ENCODE assay signal across 8 cellular contexts in the genomic region with DNA sequence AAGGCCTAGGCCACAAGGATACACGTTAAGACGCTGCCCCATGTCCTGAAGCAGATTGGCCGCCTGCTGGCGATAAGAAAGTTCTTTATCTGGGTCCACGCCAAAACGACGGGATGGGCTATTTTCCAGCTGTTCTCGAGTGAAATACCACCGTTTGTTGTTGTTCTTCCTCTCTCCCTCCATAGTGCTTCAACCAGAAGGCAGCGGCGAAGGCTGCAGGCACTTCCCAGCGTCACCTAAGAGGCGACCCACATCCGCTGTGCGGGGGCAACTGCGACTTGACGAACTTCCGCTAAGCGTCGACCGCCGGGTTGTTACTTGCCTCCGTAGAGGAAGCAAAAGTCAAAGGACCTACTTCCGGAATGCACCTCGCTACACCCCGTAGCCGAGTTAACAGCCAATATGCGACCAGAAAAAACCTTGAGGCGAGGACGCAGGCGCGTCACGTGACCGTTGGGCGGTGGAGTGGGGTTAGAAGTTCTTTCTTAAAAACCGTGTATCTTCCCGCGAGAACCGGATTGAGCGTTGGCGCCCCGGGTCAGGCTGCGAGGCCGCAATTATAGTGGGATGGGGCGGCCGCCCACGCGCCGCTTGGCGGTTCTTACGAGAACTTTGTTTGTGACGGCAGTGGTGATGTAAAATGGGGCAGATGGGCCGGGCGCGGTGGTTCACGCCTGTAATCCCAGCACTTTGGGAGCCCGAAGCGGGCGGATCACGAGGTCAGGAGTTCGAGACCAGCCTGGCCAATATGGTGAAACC. TPM values are rescaled to one million over a fixed set of nuclear protein-coding genes. Genes with fewer than 3 reads are reported as not detected.
DNase-seq lines count a peak whose midpoint lies in the region; ATAC-seq and TF ChIP-seq lines count a peak whose summit lies in the region.

A gene (minus strand): TSS at position 215 of the 759 bp plus-strand sequence. CDS start 32 bp downstream, at position 183.

- DNase-seq in H7 (peak; percentile 97), fibroblast of mammary gland (ENCODE audit: low read depth) (peak; percentile 100), natural killer cell (peak; percentile 97)
- peak; percentile 99 for DNase-seq in activated T-helper 9 cell treated with anti-CD3 and anti-CD28 coated beads, Interleukin-2, amount 50 U/mL, for 16 hours (ENCODE audit: low read depth)
- DNase-seq in stimulated activated naive CD4-positive, alpha-beta T cell treated with Interleukin-2 at 50 U/mL for 16 hours (lab: John Stamatoyannopoulos, UW), result peak; percentile 99

- H3K27me3 ChIP-seq in H7 (ENCODE audit: control insufficient read depth, insufficient read depth, low read length) (no peaks in the 10 kb centered on the region), Loucy (ENCODE audit: insufficient read depth, low read length, poor library complexity, severe bottlenecking) (no peaks in the 10 kb centered on the region)

- intact Hi-C loops in natural killer cell (cut with micrococcal nuclease), result loop anchor here (1.0 to 5.0 kb wide), 2 partner anchors 34 to 1009 kb away; a partner anchor contains a TSS

- H3K36me3 ChIP-seq in ES-I3 (ENCODE audit: insufficient read depth, low read length), result peaks cover 7% of the 10 kb centered on the region
- H3K36me3 ChIP-seq in H7 (replicated peaks; ENCODE audit: control insufficient read depth, insufficient read depth, low read length), result peaks cover 6% of the 10 kb centered on the region
- peaks cover 7% of the 10 kb centered on the region; the same call in 1 of the 2 replicates for H3K36me3 ChIP-seq in Loucy (ENCODE audit: insufficient read depth, low read length)

- peaks cover 52% of the 10 kb centered on the region for H3K79me2 ChIP-seq in Loucy (ENCODE audit: insufficient read depth, low read length)

- TF ChIP-seq POLR2A in Raji (IDR thresholded peaks at IDR 0.05; ENCODE audit: insufficient read depth, low read depth, low read length), result peak; percentile 78

- peaks cover 10% of the 10 kb centered on the region for H3K36me3 Mint-ChIP-seq in natural killer cell

- peaks cover 5% of the 10 kb centered on the region; the same call in 1 of the 2 replicates for H3K4me1 ChIP-seq in ES-I3 (ENCODE audit: insufficient read depth, low read length)
- peaks cover 22% of the 10 kb centered on the region for H3K4me1 ChIP-seq in Loucy (ENCODE audit: insufficient read depth, low read length, poor library complexity, severe bottlenecking)

- H3K9me2 ChIP-seq in Loucy (replicated peaks; ENCODE audit: low read depth, low read length), result no peaks in the 10 kb centered on the region

- peak within 1 kb of the TSS; percentile 95 for H3K4me3 Mint-ChIP-seq in natural killer cell

- peaks cover 46% of the 10 kb centered on the region for H4K20me1 ChIP-seq in Loucy (ENCODE audit: insufficient read depth, low read length, poor library complexity, severe bottlenecking)

- H3K4me2 ChIP-seq in Loucy (ENCODE audit: low read depth, low read length, poor library complexity, severe bottlenecking), result peak within 1 kb of the TSS; percentile 94

- no peaks in the 10 kb centered on the region for H3F3A ChIP-seq in Loucy (ENCODE audit: low read depth)

- peak within 1 kb of the TSS; percentile 81 for H2AFZ ChIP-seq in Loucy (ENCODE audit: low read length)

- TF ChIP-seq CTCF in Loucy (conservative IDR thresholded peaks at IDR 0.05; ENCODE audit: low read length) (no peak), fibroblast of mammary gland (conservative IDR thresholded peaks at IDR 0.05; ENCODE audit: control insufficient read depth, insufficient read depth, low read depth, low read length) (peak; percentile 21), natural killer cell (IDR thresholded peaks at IDR 0.05) (peak; percentile 12)

- H3K9ac ChIP-seq in ES-I3 (ENCODE audit: low read depth, low read length) (peak within 1 kb of the TSS; percentile 96), Loucy (ENCODE audit: low read depth, low read length, poor library complexity, severe bottlenecking) (peak within 1 kb of the TSS; percentile 92)

- H3K4me3 ChIP-seq in H7 (ENCODE audit: insufficient read depth, low read depth, low read length) (peak within 1 kb of the TSS; percentile 98), Loucy (ENCODE audit: low read length, poor library complexity, severe bottlenecking) (peak within 1 kb of the TSS; percentile 92), fibroblast of mammary gland (ENCODE audit: control insufficient read depth, low read depth, low read length) (peak within 1 kb of the TSS; percentile 98)

- H3K9me3 ChIP-seq in ES-I3 (ENCODE audit: control insufficient read depth, insufficient read depth, low read length) (peaks cover 7% of the 10 kb centered on the region), Loucy (ENCODE audit: insufficient read depth, low read depth, low read length) (0 out of 2 replicates have a peak, but pooled peaks cover 4% of the 10 kb centered on the region)

- H3K4me1 Mint-ChIP-seq in natural killer cell, result peaks cover 38 to 40% of the 10 kb centered on the region in 2 donors

- peak within 1 kb of the TSS; percentile 94 to 99 for H3K27ac Mint-ChIP-seq in natural killer cell

- peaks cover 2 to 7% of the 10 kb centered on the region in 2 donors for H3K9me3 Mint-ChIP-seq in natural killer cell

- ATAC-seq in natural killer cell, result peak; percentile 87 to 95 (median 88)

- peaks cover 0 to 5% of the 10 kb centered on the region in 2 donors for H3K27me3 Mint-ChIP-seq in natural killer cell (ENCODE audit: low read depth in 2 of 2)

RNA-seq across cellular contexts. Expression of the gene that starts here (rescaled TPM):
- 25.6 and 37.4 TPM in 2 replicates for total RNA-seq in H7 (2014; rRNA removed; shearing (Covaris generic))
- 100 to 1,000 TPM; 119 to 145 (median 120) TPM for total RNA-seq in natural killer cell

Comparison
In these comparisons a context has a peak if more than half of its experiments do, and no peak if none do; other contexts are left out.
1. Peak in every context shown above with its lines: DNase-seq, ATAC-seq and H3K4me3 ChIP-seq.